ENCODE assay signal across 28 cellular contexts in the genomic region with DNA sequence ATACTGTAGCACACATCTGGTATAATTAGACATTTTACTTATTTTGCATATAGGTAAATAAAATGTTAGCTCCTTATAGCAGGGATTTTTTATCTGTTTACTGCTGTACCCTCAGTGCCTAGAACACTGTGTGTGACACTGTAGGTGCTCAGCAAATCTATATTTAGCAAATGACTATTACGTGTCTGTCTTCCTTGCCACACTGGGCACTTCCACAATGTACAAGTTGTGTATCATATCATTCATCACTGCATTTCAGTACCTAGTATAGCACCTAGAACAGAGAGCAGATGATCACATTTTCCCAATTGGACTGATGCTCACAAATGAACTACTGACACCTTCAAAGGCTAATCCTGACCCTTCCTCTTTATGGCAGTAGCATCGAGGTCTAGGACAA.
"Had no signal": no experiment of that assay in that cellular context is flagged by ENCODE, and none has a peak within 500 bp of the region (broad histone marks: within the 10 kb centered on the region; RNA-seq: fewer than 3 reads in every experiment).

No MANE protein-coding gene starts in this region.

- H3K4me1 ChIP-seq: esophagus muscularis mucosa, foreskin keratinocyte, gastroesophageal sphincter, heart left ventricle, left lung, pancreas, right atrium auricular region, stomach, thyroid gland had no signal

- H3K79me2 ChIP-seq: hepatocyte had no signal

- H3K4me3 Mint-ChIP-seq: mesothelial cell of epicardium; naive B cell; natural killer cell treated with Interleukin-12 subunit alpha and Interleukin-12 subunit beta and Interleukin-15 and Interleukin-18, amount 100 ng/mL, for 72 hours; neural crest cell had no signal

- H3K36me3 ChIP-seq: neutrophil, thyroid gland had no signal

- H3K9me3 ChIP-seq: mucosa of descending colon, neutrophil, pancreas, thyroid gland had no signal

- DNase-seq: effector memory CD4-positive, alpha-beta T cell; foreskin keratinocyte; heart left ventricle; left cardiac atrium; left lung; mesenchymal stem cell; mucosa of descending colon; naive B cell; pancreas; stimulated activated CD4-positive, alpha-beta T cell treated with anti-CD3 and anti-CD28 coated beads, Interleukin-12 subunit alpha, Interleukin-12 subunit beta, amount 100 ng/mL, for 4 hours; stimulated activated CD4-positive, alpha-beta T cell treated with anti-CD3 and anti-CD28 coated beads, Interleukin-1b, Interleukin-23, amount 100 ng/mL, for 48 hours; stimulated activated CD4-positive, alpha-beta T cell treated with anti-CD3 and anti-CD28 coated beads, Interleukin-4, amount 100 ng/mL, for 1 hour; stimulated activated CD8-positive, alpha-beta memory T cell treated with anti-CD3 and anti-CD28 coated beads, Interleukin-4, amount 100 ng/mL, for 48 hours; stimulated activated naive CD4-positive, alpha-beta T cell treated with Interleukin-2 at 50 U/mL for 16 hours; stomach; thyroid gland; trophoblast cell had no signal

- H2AFZ ChIP-seq: hepatocyte had no signal

- H3K27me3 Mint-ChIP-seq: naive B cell; natural killer cell treated with Interleukin-12 subunit alpha and Interleukin-12 subunit beta and Interleukin-15 and Interleukin-18, amount 100 ng/mL, for 72 hours; progenitor cell of endocrine pancreas had no signal

- H3K27ac ChIP-seq: esophagus muscularis mucosa, foreskin keratinocyte, gastroesophageal sphincter, heart left ventricle, hepatocyte, left lung, neutrophil, pancreas, right atrium auricular region, stomach, thyroid gland had no signal

- ATAC-seq: foreskin keratinocyte; gastroesophageal sphincter; heart left ventricle; left cardiac atrium; left lung; mucosa of descending colon; natural killer cell treated with Interleukin-12 subunit alpha and Interleukin-12 subunit beta and Interleukin-15 and Interleukin-18, amount 100 ng/mL, for 72 hours; pancreas; sciatic nerve had no signal

- H3K4me2 ChIP-seq: hepatocyte, smooth muscle cell had no signal

- H3K4me3 ChIP-seq: esophagus muscularis mucosa, gastroesophageal sphincter, heart left ventricle, hepatocyte, left lung, mucosa of descending colon, pancreas, right atrium auricular region, smooth muscle cell, stomach, thyroid gland had no signal

- H3K27ac Mint-ChIP-seq: mesothelial cell of epicardium, progenitor cell of endocrine pancreas had no signal

- H3K27me3 ChIP-seq: esophagus muscularis mucosa, foreskin keratinocyte, gastroesophageal sphincter, heart left ventricle, hepatocyte, left lung, neutrophil, pancreas, right atrium auricular region, stomach, thyroid gland had no signal

- H3K4me1 Mint-ChIP-seq: naive B cell, neural crest cell had no signal
